Comparison of ENCODE assay signal across 1 cellular context in the genomic region with DNA sequence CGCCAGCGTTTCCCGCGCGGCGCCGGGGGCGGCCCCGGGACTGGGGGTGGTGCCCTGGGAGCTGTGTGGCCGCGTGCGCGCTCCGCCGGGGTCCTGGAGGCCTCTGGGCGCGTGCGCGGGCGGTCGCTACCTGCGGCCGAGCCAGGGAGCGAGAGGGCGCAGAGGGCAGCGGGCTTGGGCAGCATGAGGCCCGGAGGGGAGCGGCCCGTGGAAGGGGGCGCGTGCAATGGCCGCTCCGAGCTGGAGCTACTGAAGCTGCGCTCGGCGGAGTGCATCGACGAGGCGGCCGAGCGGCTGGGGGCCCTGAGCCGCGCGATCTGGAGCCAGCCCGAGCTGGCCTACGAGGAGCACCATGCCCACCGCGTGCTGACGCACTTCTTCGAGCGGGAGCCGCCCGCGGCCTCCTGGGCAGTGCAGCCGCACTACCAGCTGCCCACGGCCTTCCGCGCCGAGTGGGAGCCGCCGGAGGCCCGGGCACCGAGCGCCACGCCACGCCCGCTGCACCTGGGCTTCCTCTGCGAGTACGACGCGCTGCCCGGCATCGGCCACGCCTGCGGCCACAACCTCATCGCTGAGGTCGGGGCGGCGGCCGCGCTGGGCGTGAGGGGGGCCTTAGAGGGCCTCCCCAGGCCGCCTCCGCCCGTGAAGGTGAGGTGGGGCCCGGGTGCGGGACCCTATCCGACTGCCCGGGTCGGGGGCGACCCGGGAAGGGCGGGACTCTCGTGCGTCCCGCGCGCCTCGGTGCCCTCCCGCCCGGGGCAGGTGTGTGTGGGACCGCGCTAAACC.
TF ChIP-seq lines count a peak whose summit lies in the region.

A gene with protein sequence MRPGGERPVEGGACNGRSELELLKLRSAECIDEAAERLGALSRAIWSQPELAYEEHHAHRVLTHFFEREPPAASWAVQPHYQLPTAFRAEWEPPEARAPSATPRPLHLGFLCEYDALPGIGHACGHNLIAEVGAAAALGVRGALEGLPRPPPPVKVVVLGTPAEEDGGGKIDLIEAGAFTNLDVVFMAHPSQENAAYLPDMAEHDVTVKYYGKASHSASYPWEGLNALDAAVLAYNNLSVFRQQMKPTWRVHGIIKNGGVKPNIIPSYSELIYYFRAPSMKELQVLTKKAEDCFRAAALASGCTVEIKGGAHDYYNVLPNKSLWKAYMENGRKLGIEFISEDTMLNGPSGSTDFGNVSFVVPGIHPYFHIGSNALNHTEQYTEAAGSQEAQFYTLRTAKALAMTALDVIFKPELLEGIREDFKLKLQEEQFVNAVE (plus strand): TSS at position 94 of the 786 bp plus-strand sequence. CDS start 90 bp downstream, at position 184.

TF ChIP-seq in HepG2, 621 proteins besides CTCF, POLR2A, EP300 and RAD21 (continued from another document and continues in another):
- TF ChIP-seq, protein P1, sequence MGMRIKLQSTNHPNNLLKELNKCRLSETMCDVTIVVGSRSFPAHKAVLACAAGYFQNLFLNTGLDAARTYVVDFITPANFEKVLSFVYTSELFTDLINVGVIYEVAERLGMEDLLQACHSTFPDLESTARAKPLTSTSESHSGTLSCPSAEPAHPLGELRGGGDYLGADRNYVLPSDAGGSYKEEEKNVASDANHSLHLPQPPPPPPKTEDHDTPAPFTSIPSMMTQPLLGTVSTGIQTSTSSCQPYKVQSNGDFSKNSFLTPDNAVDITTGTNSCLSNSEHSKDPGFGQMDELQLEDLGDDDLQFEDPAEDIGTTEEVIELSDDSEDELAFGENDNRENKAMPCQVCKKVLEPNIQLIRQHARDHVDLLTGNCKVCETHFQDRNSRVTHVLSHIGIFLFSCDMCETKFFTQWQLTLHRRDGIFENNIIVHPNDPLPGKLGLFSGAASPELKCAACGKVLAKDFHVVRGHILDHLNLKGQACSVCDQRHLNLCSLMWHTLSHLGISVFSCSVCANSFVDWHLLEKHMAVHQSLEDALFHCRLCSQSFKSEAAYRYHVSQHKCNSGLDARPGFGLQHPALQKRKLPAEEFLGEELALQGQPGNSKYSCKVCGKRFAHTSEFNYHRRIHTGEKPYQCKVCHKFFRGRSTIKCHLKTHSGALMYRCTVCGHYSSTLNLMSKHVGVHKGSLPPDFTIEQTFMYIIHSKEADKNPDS (CRISPR knock-in tag; IDR thresholded peaks at IDR 0.05): peak; percentile 75; the same call in 1 of the 2 replicates
- TF ChIP-seq CHD4 (IDR thresholded peaks at IDR 0.05; ENCODE audit: borderline replicate concordance, low read length) (no peak), ZNF232 (CRISPR knock-in tag; IDR thresholded peaks at IDR 0.05; ENCODE audit: borderline replicate concordance) (peak; percentile 96), AKAP8 (CRISPR knock-in tag; IDR thresholded peaks at IDR 0.05) (no peak; the same call in 1 of the 2 replicates), ZZZ3 (CRISPR knock-in tag; IDR thresholded peaks at IDR 0.05; ENCODE audit: borderline replicate concordance) (no peak), NCOA5 (CRISPR knock-in tag; IDR thresholded peaks at IDR 0.05) (no peak), SKI (IDR thresholded peaks at IDR 0.05; ENCODE audit: partially characterized antibody) (no peak), ZNF441 (CRISPR knock-in tag; IDR thresholded peaks at IDR 0.05; ENCODE audit: borderline replicate concordance) (peak; percentile 16; the same call in 1 of the 2 replicates), JDP2 (CRISPR knock-in tag; IDR thresholded peaks at IDR 0.05; ENCODE audit: borderline replicate concordance) (no peak), ZNF264 (CRISPR knock-in tag; IDR thresholded peaks at IDR 0.05) (no peak), IKZF4 (CRISPR knock-in tag; IDR thresholded peaks at IDR 0.05; ENCODE audit: borderline replicate concordance, low read depth, not compliant biosample characterization) (peak; percentile 72), PAF1 (CRISPR knock-in tag; IDR thresholded peaks at IDR 0.05) (no peak), ZKSCAN8 (CRISPR knock-in tag; IDR thresholded peaks at IDR 0.05; ENCODE audit: borderline replicate concordance) (no peak), ZNF260 (CRISPR knock-in tag; IDR thresholded peaks at IDR 0.05; ENCODE audit: borderline replicate concordance, low read depth) (no peak), HDAC1 (CRISPR knock-in tag; IDR thresholded peaks at IDR 0.05) (peak; percentile 63), HIVEP1 (CRISPR knock-in tag; IDR thresholded peaks at IDR 0.05) (no peak), RORA (CRISPR knock-in tag; IDR thresholded peaks at IDR 0.05) (0 out of 2 replicates have a peak, but pooled peaks have one; percentile 16), JUN (CRISPR knock-in tag; IDR thresholded peaks at IDR 0.05) (no peak), MEF2D (CRISPR knock-in tag; IDR thresholded peaks at IDR 0.05) (no peak), RFX5 (IDR thresholded peaks at IDR 0.05; ENCODE audit: low read depth, low read length) (no peak), MIER3 (CRISPR knock-in tag; IDR thresholded peaks at IDR 0.05; ENCODE audit: borderline replicate concordance) (no peak; the same call in 1 of the 2 replicates), EZH2 (conservative IDR thresholded peaks at IDR 0.05; ENCODE audit: low read depth, low read length) (no peak), THAP11 (CRISPR knock-in tag; IDR thresholded peaks at IDR 0.05) (peak; percentile 57), CEBPB (IDR thresholded peaks at IDR 0.05; ENCODE audit: borderline replicate concordance, low read depth, low read length) (no peak), SP4 (CRISPR knock-in tag; IDR thresholded peaks at IDR 0.05) (peak; percentile 49), GATA4 (IDR thresholded peaks at IDR 0.05; ENCODE audit: borderline replicate concordance, low read depth) (0 out of 2 replicates have a peak, but pooled peaks have one; percentile 49), HNRNPUL1 (IDR thresholded peaks at IDR 0.05; ENCODE audit: low read depth, low read length) (no peak), SRF (IDR thresholded peaks at IDR 0.05; ENCODE audit: low read depth, low read length) (no peak), KLF11 (CRISPR knock-in tag; IDR thresholded peaks at IDR 0.05) (no peak; the same call in 1 of the 2 replicates), ZSCAN22 (CRISPR knock-in tag; IDR thresholded peaks at IDR 0.05) (0 out of 2 replicates have a peak, but pooled peaks have one; percentile 33), ZNF782 (CRISPR knock-in tag; IDR thresholded peaks at IDR 0.05; ENCODE audit: borderline replicate concordance) (0 out of 2 replicates have a peak, but pooled peaks have one; percentile 51), HOXA3 (CRISPR knock-in tag; IDR thresholded peaks at IDR 0.05) (peak; percentile 82), HOXA9 (CRISPR knock-in tag; IDR thresholded peaks at IDR 0.05; ENCODE audit: borderline replicate concordance) (peak; percentile 56; the same call in 1 of the 2 replicates), NR1H2 (CRISPR knock-in tag; IDR thresholded peaks at IDR 0.05; ENCODE audit: borderline replicate concordance, low read depth) (no peak), SMARCE1 (IDR thresholded peaks at IDR 0.05; ENCODE audit: borderline replicate concordance) (no peak), ZNF781 (CRISPR knock-in tag; IDR thresholded peaks at IDR 0.05; ENCODE audit: borderline replicate concordance, not compliant biosample characterization) (no peak)
- TF ChIP-seq, protein P2, sequence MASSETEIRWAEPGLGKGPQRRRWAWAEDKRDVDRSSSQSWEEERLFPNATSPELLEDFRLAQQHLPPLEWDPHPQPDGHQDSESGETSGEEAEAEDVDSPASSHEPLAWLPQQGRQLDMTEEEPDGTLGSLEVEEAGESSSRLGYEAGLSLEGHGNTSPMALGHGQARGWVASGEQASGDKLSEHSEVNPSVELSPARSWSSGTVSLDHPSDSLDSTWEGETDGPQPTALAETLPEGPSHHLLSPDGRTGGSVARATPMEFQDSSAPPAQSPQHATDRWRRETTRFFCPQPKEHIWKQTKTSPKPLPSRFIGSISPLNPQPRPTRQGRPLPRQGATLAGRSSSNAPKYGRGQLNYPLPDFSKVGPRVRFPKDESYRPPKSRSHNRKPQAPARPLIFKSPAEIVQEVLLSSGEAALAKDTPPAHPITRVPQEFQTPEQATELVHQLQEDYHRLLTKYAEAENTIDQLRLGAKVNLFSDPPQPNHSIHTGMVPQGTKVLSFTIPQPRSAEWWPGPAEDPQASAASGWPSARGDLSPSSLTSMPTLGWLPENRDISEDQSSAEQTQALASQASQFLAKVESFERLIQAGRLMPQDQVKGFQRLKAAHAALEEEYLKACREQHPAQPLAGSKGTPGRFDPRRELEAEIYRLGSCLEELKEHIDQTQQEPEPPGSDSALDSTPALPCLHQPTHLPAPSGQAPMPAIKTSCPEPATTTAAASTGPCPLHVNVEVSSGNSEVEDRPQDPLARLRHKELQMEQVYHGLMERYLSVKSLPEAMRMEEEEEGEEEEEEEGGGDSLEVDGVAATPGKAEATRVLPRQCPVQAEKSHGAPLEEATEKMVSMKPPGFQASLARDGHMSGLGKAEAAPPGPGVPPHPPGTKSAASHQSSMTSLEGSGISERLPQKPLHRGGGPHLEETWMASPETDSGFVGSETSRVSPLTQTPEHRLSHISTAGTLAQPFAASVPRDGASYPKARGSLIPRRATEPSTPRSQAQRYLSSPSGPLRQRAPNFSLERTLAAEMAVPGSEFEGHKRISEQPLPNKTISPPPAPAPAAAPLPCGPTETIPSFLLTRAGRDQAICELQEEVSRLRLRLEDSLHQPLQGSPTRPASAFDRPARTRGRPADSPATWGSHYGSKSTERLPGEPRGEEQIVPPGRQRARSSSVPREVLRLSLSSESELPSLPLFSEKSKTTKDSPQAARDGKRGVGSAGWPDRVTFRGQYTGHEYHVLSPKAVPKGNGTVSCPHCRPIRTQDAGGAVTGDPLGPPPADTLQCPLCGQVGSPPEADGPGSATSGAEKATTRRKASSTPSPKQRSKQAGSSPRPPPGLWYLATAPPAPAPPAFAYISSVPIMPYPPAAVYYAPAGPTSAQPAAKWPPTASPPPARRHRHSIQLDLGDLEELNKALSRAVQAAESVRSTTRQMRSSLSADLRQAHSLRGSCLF (CRISPR knock-in tag; IDR thresholded peaks at IDR 0.05; ENCODE audit: borderline replicate concordance): 0 out of 2 replicates have a peak, but pooled peaks have one; percentile 56
- TF ChIP-seq, protein P3, sequence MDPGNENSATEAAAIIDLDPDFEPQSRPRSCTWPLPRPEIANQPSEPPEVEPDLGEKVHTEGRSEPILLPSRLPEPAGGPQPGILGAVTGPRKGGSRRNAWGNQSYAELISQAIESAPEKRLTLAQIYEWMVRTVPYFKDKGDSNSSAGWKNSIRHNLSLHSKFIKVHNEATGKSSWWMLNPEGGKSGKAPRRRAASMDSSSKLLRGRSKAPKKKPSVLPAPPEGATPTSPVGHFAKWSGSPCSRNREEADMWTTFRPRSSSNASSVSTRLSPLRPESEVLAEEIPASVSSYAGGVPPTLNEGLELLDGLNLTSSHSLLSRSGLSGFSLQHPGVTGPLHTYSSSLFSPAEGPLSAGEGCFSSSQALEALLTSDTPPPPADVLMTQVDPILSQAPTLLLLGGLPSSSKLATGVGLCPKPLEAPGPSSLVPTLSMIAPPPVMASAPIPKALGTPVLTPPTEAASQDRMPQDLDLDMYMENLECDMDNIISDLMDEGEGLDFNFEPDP (CRISPR knock-in tag; conservative IDR thresholded peaks at IDR 0.05): 0 out of 2 replicates have a peak, but pooled peaks have one; percentile 38
- TF ChIP-seq, protein P4, sequence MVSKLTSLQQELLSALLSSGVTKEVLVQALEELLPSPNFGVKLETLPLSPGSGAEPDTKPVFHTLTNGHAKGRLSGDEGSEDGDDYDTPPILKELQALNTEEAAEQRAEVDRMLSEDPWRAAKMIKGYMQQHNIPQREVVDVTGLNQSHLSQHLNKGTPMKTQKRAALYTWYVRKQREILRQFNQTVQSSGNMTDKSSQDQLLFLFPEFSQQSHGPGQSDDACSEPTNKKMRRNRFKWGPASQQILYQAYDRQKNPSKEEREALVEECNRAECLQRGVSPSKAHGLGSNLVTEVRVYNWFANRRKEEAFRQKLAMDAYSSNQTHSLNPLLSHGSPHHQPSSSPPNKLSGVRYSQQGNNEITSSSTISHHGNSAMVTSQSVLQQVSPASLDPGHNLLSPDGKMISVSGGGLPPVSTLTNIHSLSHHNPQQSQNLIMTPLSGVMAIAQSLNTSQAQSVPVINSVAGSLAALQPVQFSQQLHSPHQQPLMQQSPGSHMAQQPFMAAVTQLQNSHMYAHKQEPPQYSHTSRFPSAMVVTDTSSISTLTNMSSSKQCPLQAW (CRISPR knock-in tag; IDR thresholded peaks at IDR 0.05): no peak
- TF ChIP-seq, protein P5, sequence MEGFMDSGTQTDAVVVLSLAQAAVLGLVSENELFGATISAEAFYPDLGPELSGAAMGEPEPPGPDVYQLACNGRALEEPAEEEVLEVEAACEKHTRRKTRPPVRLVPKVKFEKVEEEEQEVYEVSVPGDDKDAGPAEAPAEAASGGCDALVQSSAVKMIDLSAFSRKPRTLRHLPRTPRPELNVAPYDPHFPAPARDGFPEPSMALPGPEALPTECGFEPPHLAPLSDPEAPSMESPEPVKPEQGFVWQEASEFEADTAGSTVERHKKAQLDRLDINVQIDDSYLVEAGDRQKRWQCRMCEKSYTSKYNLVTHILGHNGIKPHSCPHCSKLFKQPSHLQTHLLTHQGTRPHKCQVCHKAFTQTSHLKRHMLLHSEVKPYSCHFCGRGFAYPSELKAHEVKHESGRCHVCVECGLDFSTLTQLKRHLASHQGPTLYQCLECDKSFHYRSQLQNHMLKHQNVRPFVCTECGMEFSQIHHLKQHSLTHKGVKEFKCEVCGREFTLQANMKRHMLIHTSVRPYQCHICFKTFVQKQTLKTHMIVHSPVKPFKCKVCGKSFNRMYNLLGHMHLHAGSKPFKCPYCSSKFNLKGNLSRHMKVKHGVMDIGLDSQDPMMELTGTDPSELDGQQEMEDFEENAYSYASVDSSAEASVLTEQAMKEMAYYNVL (CRISPR knock-in tag; IDR thresholded peaks at IDR 0.05; ENCODE audit: borderline replicate concordance): no peak
- TF ChIP-seq, protein P6, sequence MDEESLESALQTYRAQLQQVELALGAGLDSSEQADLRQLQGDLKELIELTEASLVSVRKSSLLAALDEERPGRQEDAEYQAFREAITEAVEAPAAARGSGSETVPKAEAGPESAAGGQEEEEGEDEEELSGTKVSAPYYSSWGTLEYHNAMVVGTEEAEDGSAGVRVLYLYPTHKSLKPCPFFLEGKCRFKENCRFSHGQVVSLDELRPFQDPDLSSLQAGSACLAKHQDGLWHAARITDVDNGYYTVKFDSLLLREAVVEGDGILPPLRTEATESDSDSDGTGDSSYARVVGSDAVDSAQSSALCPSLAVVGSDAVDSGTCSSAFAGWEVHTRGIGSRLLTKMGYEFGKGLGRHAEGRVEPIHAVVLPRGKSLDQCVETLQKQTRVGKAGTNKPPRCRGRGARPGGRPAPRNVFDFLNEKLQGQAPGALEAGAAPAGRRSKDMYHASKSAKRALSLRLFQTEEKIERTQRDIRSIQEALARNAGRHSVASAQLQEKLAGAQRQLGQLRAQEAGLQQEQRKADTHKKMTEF (CRISPR knock-in tag; IDR thresholded peaks at IDR 0.05): peak; percentile 86
- TF ChIP-seq, protein P7, sequence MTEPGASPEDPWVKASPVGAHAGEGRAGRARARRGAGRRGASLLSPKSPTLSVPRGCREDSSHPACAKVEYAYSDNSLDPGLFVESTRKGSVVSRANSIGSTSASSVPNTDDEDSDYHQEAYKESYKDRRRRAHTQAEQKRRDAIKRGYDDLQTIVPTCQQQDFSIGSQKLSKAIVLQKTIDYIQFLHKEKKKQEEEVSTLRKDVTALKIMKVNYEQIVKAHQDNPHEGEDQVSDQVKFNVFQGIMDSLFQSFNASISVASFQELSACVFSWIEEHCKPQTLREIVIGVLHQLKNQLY (CRISPR knock-in tag; IDR thresholded peaks at IDR 0.05): peak; percentile 11; the same call in 1 of the 2 replicates
